Comparison of ENCODE assay signal across 33 cellular contexts in the genomic region with DNA sequence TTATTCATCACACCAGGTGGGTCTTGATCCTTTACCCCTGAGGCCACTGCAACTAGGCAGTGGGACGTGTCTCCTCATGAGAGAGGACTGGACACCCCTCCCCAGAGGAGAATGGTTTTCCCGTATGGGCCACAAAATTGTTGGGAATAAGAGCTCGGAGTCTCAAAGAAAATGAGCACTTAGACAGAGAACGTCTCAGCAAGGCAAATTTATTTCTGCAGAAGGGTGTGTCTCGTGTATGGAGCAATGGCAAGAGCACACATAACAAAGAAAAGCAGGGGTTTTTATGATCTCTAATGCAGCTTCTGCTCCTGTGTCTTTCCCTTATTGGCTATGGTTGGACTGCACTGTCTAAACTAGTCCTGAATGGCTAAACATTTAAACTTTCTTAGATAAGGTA.
"Had no signal": no experiment of that assay in that cellular context is flagged by ENCODE, and none has a peak within 500 bp of the region (broad histone marks: within the 10 kb centered on the region; RNA-seq: fewer than 3 reads in every experiment).

No MANE protein-coding gene starts in this region.

- H3K36me3 ChIP-seq: ascending aorta, cardiac muscle cell, heart right ventricle, left lung, lower lobe of right lung, neutrophil, ovary, prostate gland, transverse colon, WERI-Rb-1 had no signal

- FAIRE-seq: islet of Langerhans had no signal

- H3K4me3 Mint-ChIP-seq: activated CD4-positive, alpha-beta memory T cell treated with anti-CD3 and anti-CD28 coated beads for 36 hours; activated T-helper 17 cell treated with anti-CD3 and anti-CD28 coated beads, Interleukin-2, amount 50 U/mL, for 72 hours; brain; effector memory CD8-positive, alpha-beta T cell; nephron progenitor cell; T-helper 1 cell treated with Interleukin-12 subunit alpha and Interleukin-12 subunit beta and Interleukin-4 antibody, amounts not matched to agents 30 μg/mL and 1 μg/mL, for 36 hours had no signal

- H3K36me3 Mint-ChIP-seq: activated CD4-positive, alpha-beta memory T cell treated with anti-CD3 and anti-CD28 coated beads for 36 hours; brain had no signal

- DNase-seq: activated CD4-positive, alpha-beta memory T cell treated with anti-CD3 and anti-CD28 coated beads for 36 hours; activated CD4-positive, alpha-beta T cell treated with anti-CD3 and anti-CD28 coated beads for 48 hours; activated CD8-positive, alpha-beta memory T cell treated with anti-CD3 and anti-CD28 coated beads, Interleukin-2, amount 50 U/mL, for 4 hours; activated T-cell treated with anti-CD3 and anti-CD28 coated beads, Interleukin-2, amount 50 U/mL, for 1 hour; cerebellar nuclear complex; effector memory CD8-positive, alpha-beta T cell; foreskin melanocyte; heart right ventricle; left lung; lower lobe of right lung; mucosa of descending colon; nephron progenitor cell; ovary; retina; stimulated activated CD4-positive, alpha-beta T cell treated with anti-CD3 and anti-CD28 coated beads, Interleukin-12 subunit alpha, Interleukin-12 subunit beta, amount 100 ng/mL, for 4 hours; stimulated activated CD4-positive, alpha-beta T cell treated with anti-CD3 and anti-CD28 coated beads, Interleukin-4, amount 100 ng/mL, for 1 hour; stimulated activated naive CD8-positive, alpha-beta T cell treated with anti-CD3 and anti-CD28 coated beads, Interleukin-15, Interleukin-2, amounts not matched to agents 100 U/mL and 50 U/mL, for 24 hours; SW 1271; T-helper 9 cell; testis; transverse colon; WERI-Rb-1 had no signal

- H3K4me1 ChIP-seq: ascending aorta, heart right ventricle, left lung, lower lobe of right lung, prostate gland, testis, transverse colon had no signal

- H3K27me3 ChIP-seq: ascending aorta, cardiac muscle cell, heart right ventricle, left lung, neutrophil, ovary, testis, transverse colon had no signal

- H3K27ac Mint-ChIP-seq: activated CD4-positive, alpha-beta memory T cell treated with anti-CD3 and anti-CD28 coated beads for 36 hours; activated naive CD4-positive, alpha-beta T cell treated with anti-CD3 and anti-CD28 coated beads, Interleukin-2, amount 50 U/mL, for 72 hours; activated T-helper 17 cell treated with anti-CD3 and anti-CD28 coated beads, Interleukin-2, amount 50 U/mL, for 72 hours; brain; effector memory CD8-positive, alpha-beta T cell; nephron progenitor cell; T-helper 1 cell treated with Interleukin-12 subunit alpha and Interleukin-12 subunit beta and Interleukin-4 antibody, amounts not matched to agents 30 μg/mL and 1 μg/mL, for 36 hours had no signal

- H3K27me3 Mint-ChIP-seq: activated CD4-positive, alpha-beta memory T cell treated with anti-CD3 and anti-CD28 coated beads for 36 hours; activated T-helper 17 cell treated with anti-CD3 and anti-CD28 coated beads, Interleukin-2, amount 50 U/mL, for 72 hours; brain; effector memory CD8-positive, alpha-beta T cell had no signal

- H3K4me3 ChIP-seq: ascending aorta, cardiac muscle cell, coronary artery, heart right ventricle, left lung, lower lobe of right lung, mucosa of descending colon, ovary, prostate gland, skin epidermis, testis, transverse colon had no signal

- H3K4me1 Mint-ChIP-seq: activated T-helper 17 cell treated with anti-CD3 and anti-CD28 coated beads, Interleukin-2, amount 50 U/mL, for 72 hours; brain; nephron progenitor cell had no signal

- H3K9me3 ChIP-seq: neutrophil, ovary, prostate gland, testis, transverse colon had no signal
